In the genomic region with DNA sequence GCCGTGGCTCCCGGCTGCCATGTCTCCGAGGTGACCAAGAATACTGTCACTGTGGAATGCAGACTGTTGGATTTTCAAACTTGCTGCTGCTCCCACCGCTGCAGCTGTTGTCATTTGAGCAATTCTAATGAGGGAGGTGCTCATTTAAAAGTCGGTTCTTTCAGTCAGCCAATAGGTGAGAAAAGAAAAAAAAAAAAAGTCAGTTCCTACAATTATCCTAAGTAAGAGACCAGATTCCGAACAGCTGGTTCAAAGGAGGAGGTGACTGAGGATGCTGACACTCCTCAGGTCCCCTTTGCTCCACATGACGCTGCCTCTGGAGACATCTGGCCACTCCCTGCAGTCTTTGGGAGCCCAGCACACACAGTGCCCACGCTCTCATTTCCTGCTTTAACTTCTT, we compare ENCODE assay signal across 29 cellular contexts.
DNase-seq lines count a peak whose midpoint lies in the region; ATAC-seq and TF ChIP-seq lines count a peak whose summit lies in the region.
"Had no signal": no experiment of that assay in that cellular context is flagged by ENCODE, and none has a peak within 500 bp of the region (broad histone marks: within the 10 kb centered on the region; RNA-seq: fewer than 3 reads in every experiment).

No MANE protein-coding gene starts in this region.

- no peak overlapping the region for H3K4me3 Mint-ChIP-seq in CD4-positive, alpha-beta T cell
- H3K4me3 Mint-ChIP-seq in CD4-positive, alpha-beta memory T cell = no peak overlapping the region
- H3K4me3 Mint-ChIP-seq: activated T-helper 17 cell treated with anti-CD3 and anti-CD28 coated beads, Interleukin-2, amount 50 U/mL, for 72 hours; CD4-positive, CD25-positive, alpha-beta regulatory T cell; stimulated activated memory B cell treated with anti-CD40 and anti-IgM and Interleukin-4, amounts not matched to agents 10 μg/mL and 1 μg/mL and 100 μg/mL, for 72 hours; T-cell had no signal

- no peak overlapping the region for H3K4me2 ChIP-seq in osteoblast (ENCODE audit: insufficient read depth, low read length)

- TF ChIP-seq CTCF in right atrium auricular region (IDR thresholded peaks at IDR 0.05) (no peak), heart left ventricle (IDR thresholded peaks at IDR 0.05) (no peak), osteoblast (IDR thresholded peaks at IDR 0.05; ENCODE audit: extremely low read depth, low read depth, low read length) (no peak)
- no peak for TF ChIP-seq CTCF in CD4-positive, alpha-beta T cell (IDR thresholded peaks at IDR 0.05)

- H3K4me1 Mint-ChIP-seq in CD4-positive, alpha-beta T cell (ENCODE audit: low read depth) = no peaks in the 10 kb centered on the region
- H3K4me1 Mint-ChIP-seq in CD4-positive, alpha-beta memory T cell = no peaks in the 10 kb centered on the region
- H3K4me1 Mint-ChIP-seq: activated T-helper 17 cell treated with anti-CD3 and anti-CD28 coated beads, Interleukin-2, amount 50 U/mL, for 72 hours; CD4-positive, CD25-positive, alpha-beta regulatory T cell; stimulated activated memory B cell treated with anti-CD40 and anti-IgM and Interleukin-4, amounts not matched to agents 10 μg/mL and 1 μg/mL and 100 μg/mL, for 72 hours; T-cell had no signal

- 50 to 59% (median 52%) methylated on average over 8 of the region's 8 CpGs for WGBS in heart left ventricle, 4 donors

- H3K79me2 ChIP-seq in osteoblast (ENCODE audit: insufficient read depth, low read length) = no peaks in the 10 kb centered on the region

- POLR2A ChIA-PET in CD4-positive, alpha-beta T cell (lab: Charles Lee) = no interaction called here
- POLR2A ChIA-PET in CD4-positive, alpha-beta memory T cell (lab: Charles Lee; ENCODE audit: partially characterized antibody) = no interaction called here

- CTCF ChIA-PET in CD4-positive, alpha-beta T cell (lab: Charles Lee) = no interaction called here
- CTCF ChIA-PET in CD4-positive, alpha-beta memory T cell (lab: Charles Lee; ENCODE audit: partially characterized antibody) = no interaction called here

- H3K27ac Mint-ChIP-seq in CD4-positive, alpha-beta T cell = no peak overlapping the region
- no peak overlapping the region for H3K27ac Mint-ChIP-seq in CD4-positive, alpha-beta memory T cell
- H3K27ac Mint-ChIP-seq: activated T-helper 17 cell treated with anti-CD3 and anti-CD28 coated beads, Interleukin-2, amount 50 U/mL, for 72 hours; CD4-positive, CD25-positive, alpha-beta regulatory T cell; progenitor cell of endocrine pancreas; stimulated activated memory B cell treated with anti-CD40 and anti-IgM and Interleukin-4, amounts not matched to agents 10 μg/mL and 1 μg/mL and 100 μg/mL, for 72 hours; T-cell had no signal

- no peak for DNase-seq in right atrium auricular region (ENCODE audit: low spot score)
- DNase-seq in heart left ventricle = no peak
- DNase-seq in osteoblast (ENCODE audit: insufficient read length, low spot score, missing footprints) = no peak
- DNase-seq in CD4-positive, alpha-beta T cell = no peak
- DNase-seq in cerebellar nuclear complex (lab: John Stamatoyannopoulos, UW) = no peak
- DNase-seq in CD4-positive, alpha-beta memory T cell = no peak
- DNase-seq: activated CD4-positive, alpha-beta T cell treated with anti-CD3 and anti-CD28 coated beads for 48 hours; activated naive CD4-positive, alpha-beta T cell treated with anti-CD3 and anti-CD28 coated beads, Interleukin-2, amount 50 U/mL, for 16 hours; CD4-positive, CD25-positive, alpha-beta regulatory T cell; EL; foreskin fibroblast; kidney; lower lobe of right lung; mucosa of descending colon; NCI-H1417; NCI-H2029; NCI-H510A treated with DMSO at 0.1 percent for 48 hours; T-cell; WERI-Rb-1 had no signal

- no peaks in the 10 kb centered on the region for H3K36me3 ChIP-seq in right atrium auricular region
- no peaks in the 10 kb centered on the region for H3K36me3 ChIP-seq in heart left ventricle
- H3K36me3 ChIP-seq in osteoblast (ENCODE audit: insufficient read depth, low read length) = no peaks in the 10 kb centered on the region
- H3K36me3 ChIP-seq in CD4-positive, alpha-beta memory T cell (ENCODE audit: insufficient read depth, low read length) = no peaks in the 10 kb centered on the region
- H3K36me3 ChIP-seq: lower lobe of right lung, neutrophil, SJSA1, suprapubic skin, WERI-Rb-1 had no signal

- peaks cover 1% of the 10 kb centered on the region for H3K27me3 Mint-ChIP-seq in CD4-positive, alpha-beta T cell
- H3K27me3 Mint-ChIP-seq in CD4-positive, alpha-beta memory T cell = peaks cover 0 to 2% of the 10 kb centered on the region in 2 donors

- no peaks in the 10 kb centered on the region for H3K27me3 ChIP-seq in right atrium auricular region
- no peaks in the 10 kb centered on the region for H3K27me3 ChIP-seq in heart left ventricle
- no peaks in the 10 kb centered on the region for H3K27me3 ChIP-seq in layer of hippocampus (ENCODE audit: control insufficient read depth, insufficient read depth, low read length)
- no peaks in the 10 kb centered on the region for H3K27me3 ChIP-seq in osteoblast (ENCODE audit: insufficient read depth, low read length)
- H3K27me3 ChIP-seq in CD4-positive, alpha-beta T cell (ENCODE audit: control insufficient read depth, insufficient read depth, low read length) = no peaks in the 10 kb centered on the region
- H3K27me3 ChIP-seq in CD4-positive, alpha-beta memory T cell (ENCODE audit: insufficient read depth, low read length) = no peaks in the 10 kb centered on the region
- H3K27me3 ChIP-seq: SJSA1, suprapubic skin had no signal

- no peaks in the 10 kb centered on the region for H4K20me1 ChIP-seq in osteoblast (ENCODE audit: insufficient read depth, low read length)

- ATAC-seq in heart left ventricle = no peak
- ATAC-seq in CD4-positive, alpha-beta T cell (ENCODE audit: poor library complexity) = no peak
- ATAC-seq in HG03442 (IDR thresholded peaks at IDR 0.05; ENCODE audit: unreplicated experiment) = no peak
- ATAC-seq: activated T-helper 17 cell treated with anti-CD3 and anti-CD28 coated beads, Interleukin-2, amount 50 U/mL, for 72 hours; esophagus mucosa; GM12878; lower lobe of right lung; mucosa of descending colon; stimulated activated memory B cell treated with anti-CD40 and anti-IgM and Interleukin-4, amounts not matched to agents 10 μg/mL and 1 μg/mL and 100 μg/mL, for 72 hours; T-cell had no signal

- H3K4me1 ChIP-seq in right atrium auricular region = peaks cover 0 to 49% of the 10 kb centered on the region in 2 donors
- peaks cover under 1 to 61% (median 38%) of the 10 kb centered on the region in 12 donors for H3K4me1 ChIP-seq in heart left ventricle
- peaks cover 11% of the 10 kb centered on the region for H3K4me1 ChIP-seq in osteoblast (ENCODE audit: insufficient read depth, low read length)
- no peaks in the 10 kb centered on the region for H3K4me1 ChIP-seq in CD4-positive, alpha-beta memory T cell (ENCODE audit: insufficient read depth, low read length)
- H3K4me1 ChIP-seq: suprapubic skin had no signal

- H3K9me3 ChIP-seq in right atrium auricular region = no peaks in the 10 kb centered on the region
- no peaks in the 10 kb centered on the region for H3K9me3 ChIP-seq in heart left ventricle
- H3K9me3 ChIP-seq in osteoblast (ENCODE audit: low read depth, low read length) = no peaks in the 10 kb centered on the region
- H3K9me3 ChIP-seq in CD4-positive, alpha-beta T cell (ENCODE audit: control insufficient read depth, low read length) = no peaks in the 10 kb centered on the region
- no peaks in the 10 kb centered on the region for H3K9me3 ChIP-seq in CD4-positive, alpha-beta memory T cell (ENCODE audit: control insufficient read depth in 1 of 2, low read length in 2 of 2)
- H3K9me3 ChIP-seq: lower lobe of right lung, mucosa of descending colon, neutrophil, SJSA1, suprapubic skin had no signal

- no peak overlapping the region for H3K4me3 ChIP-seq in right atrium auricular region
- no peak overlapping the region for H3K4me3 ChIP-seq in heart left ventricle
- no peak overlapping the region for H3K4me3 ChIP-seq in osteoblast (ENCODE audit: insufficient read depth, low read length)
- no peak overlapping the region for H3K4me3 ChIP-seq in CD4-positive, alpha-beta memory T cell (ENCODE audit: low read length in 2 of 2)
- H3K4me3 ChIP-seq: GM12878, lower lobe of right lung, mucosa of descending colon, SJSA1, suprapubic skin had no signal

- intact Hi-C loops in heart left ventricle (cut with DNase I) = loop anchor here in 1 of 10 donors (10.0 kb wide), 1 partner anchor 53 kb away; no protein-coding TSS in a partner anchor
- intact Hi-C loops in CD4-positive, alpha-beta T cell (cut with DNase I, micrococcal nuclease) = no loop called here
- intact Hi-C loops in CD4-positive, alpha-beta memory T cell (cut with micrococcal nuclease) = no loop called here

- H2AFZ ChIP-seq in osteoblast (ENCODE audit: low read length) = peak overlapping the region; percentile 20

- H3K27ac ChIP-seq in right atrium auricular region (peak overlapping the region; percentile 91 to 92), heart left ventricle (peak overlapping the region in 6 of 12 donors; percentile 18 to 31 (median 24)), layer of hippocampus (ENCODE audit: low read depth, low read length) (peak overlapping the region; percentile 97), osteoblast (ENCODE audit: low read depth, low read length) (no peak overlapping the region)
- no peak overlapping the region for H3K27ac ChIP-seq in CD4-positive, alpha-beta T cell (ENCODE audit: low read depth, low read length)
- no peak overlapping the region for H3K27ac ChIP-seq in CD4-positive, alpha-beta memory T cell (ENCODE audit: low read depth, low read length)
- H3K27ac ChIP-seq: lower lobe of right lung, neutrophil, SJSA1, suprapubic skin, WERI-Rb-1 had no signal

- H3K9me3 Mint-ChIP-seq in CD4-positive, alpha-beta T cell = no peaks in the 10 kb centered on the region
- no peaks in the 10 kb centered on the region for H3K9me3 Mint-ChIP-seq in CD4-positive, alpha-beta memory T cell
- H3K9me3 Mint-ChIP-seq: activated T-helper 17 cell treated with anti-CD3 and anti-CD28 coated beads, Interleukin-2, amount 50 U/mL, for 72 hours; CD4-positive, CD25-positive, alpha-beta regulatory T cell; stimulated activated memory B cell treated with anti-CD40 and anti-IgM and Interleukin-4, amounts not matched to agents 10 μg/mL and 1 μg/mL and 100 μg/mL, for 72 hours; T-cell had no signal

- no peaks in the 10 kb centered on the region for H3K36me3 Mint-ChIP-seq in CD4-positive, alpha-beta T cell (ENCODE audit: low read depth)
- H3K36me3 Mint-ChIP-seq in CD4-positive, alpha-beta memory T cell = no peaks in the 10 kb centered on the region
- H3K36me3 Mint-ChIP-seq: CD4-positive, CD25-positive, alpha-beta regulatory T cell; stimulated activated memory B cell treated with anti-CD40 and anti-IgM and Interleukin-4, amounts not matched to agents 10 μg/mL and 1 μg/mL and 100 μg/mL, for 72 hours; T-cell had no signal

- no peak for TF ChIP-seq POLR2A in heart left ventricle (IDR thresholded peaks at IDR 0.05)

Comparison
In these comparisons a context has a peak if more than half of its experiments do, and no peak if none do; other contexts are left out.
1. H3K27ac ChIP-seq: peak in right atrium auricular region (2 of 2) and layer of hippocampus (single experiment); none in osteoblast (single experiment), CD4-positive, alpha-beta T cell (single experiment) and CD4-positive, alpha-beta memory T cell (single experiment).